In the genomic region with DNA sequence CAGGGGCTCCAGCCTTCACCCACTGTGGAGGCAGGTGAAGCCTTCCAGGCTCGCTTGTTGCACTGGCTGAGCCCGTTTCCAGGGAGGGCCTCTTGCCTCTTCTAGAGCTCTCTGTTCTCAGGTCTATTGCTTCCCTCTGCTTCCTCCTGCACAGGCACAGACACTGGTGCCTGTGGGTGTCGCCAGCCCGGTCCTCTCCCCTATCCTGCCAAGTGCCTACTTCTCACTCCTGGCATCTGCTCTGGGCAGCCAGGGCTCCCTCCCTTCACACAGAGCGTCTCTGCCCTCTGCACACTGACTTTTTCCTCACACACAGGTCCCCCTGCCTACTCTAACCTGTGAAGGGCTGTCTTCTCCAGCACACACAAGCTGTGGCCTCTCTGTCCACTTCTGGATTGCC, we compare ENCODE assay signal across 16 cellular contexts.
DNase-seq lines count a peak whose midpoint lies in the region; ATAC-seq and TF ChIP-seq lines count a peak whose summit lies in the region.
"Had no signal": no experiment of that assay in that cellular context is flagged by ENCODE, and none has a peak within 500 bp of the region (broad histone marks: within the 10 kb centered on the region; RNA-seq: fewer than 3 reads in every experiment).

No MANE protein-coding gene starts in this region.

- H3K4me3 Mint-ChIP-seq in CD8-positive, alpha-beta memory T cell, result peak overlapping the region in 3 of 7 donors; percentile 56 to 77 (median 63)
- peak overlapping the region; percentile 29 for H3K4me3 Mint-ChIP-seq in activated T-helper 17 cell treated with anti-CD3 and anti-CD28 coated beads, Interleukin-2, amount 50 U/mL, for 72 hours
- no peak overlapping the region for H3K4me3 Mint-ChIP-seq in nephron progenitor cell
- H3K4me3 Mint-ChIP-seq in activated CD4-positive, alpha-beta memory T cell treated with anti-CD3 and anti-CD28 coated beads for 36 hours, result no peak overlapping the region
- H3K4me3 Mint-ChIP-seq: activated CD4-positive, alpha-beta T cell treated with anti-CD3 and anti-CD28 coated beads, Interleukin-2, amount 10 ng/mL, durations not matched to agents 24 days and 14 days; activated T-cell treated with anti-CD3 and anti-CD28 coated beads, Interleukin-2, amount 50 U/mL, for 72 hours had no signal

- peaks cover 0 to 4% of the 10 kb centered on the region in 2 donors for H3K27me3 Mint-ChIP-seq in CD8-positive, alpha-beta memory T cell
- no peaks in the 10 kb centered on the region for H3K27me3 Mint-ChIP-seq in activated T-helper 17 cell treated with anti-CD3 and anti-CD28 coated beads, Interleukin-2, amount 50 U/mL, for 72 hours
- peaks cover 2% of the 10 kb centered on the region for H3K27me3 Mint-ChIP-seq in nephron progenitor cell (ENCODE audit: low read depth, poor library complexity)
- H3K27me3 Mint-ChIP-seq in activated CD4-positive, alpha-beta memory T cell treated with anti-CD3 and anti-CD28 coated beads for 36 hours, result peaks cover 3% of the 10 kb centered on the region

- H3K4me1 ChIP-seq in CD8-positive, alpha-beta memory T cell (ENCODE audit: insufficient read depth, low read length), result peaks cover 7% of the 10 kb centered on the region
- H3K4me1 ChIP-seq: heart left ventricle had no signal

- DNase-seq in CD8-positive, alpha-beta memory T cell, result no peak
- peak; percentile 18 for DNase-seq in LNCaP clone FGC (ENCODE audit: low read depth)
- DNase-seq in nephron progenitor cell, result no peak
- no peak for DNase-seq in activated CD4-positive, alpha-beta memory T cell treated with anti-CD3 and anti-CD28 coated beads for 36 hours
- DNase-seq in DMS153 (lab: John Stamatoyannopoulos, UW), result no peak
- DNase-seq in HCEC 1CT, result no peak
- DNase-seq: activated CD4-positive, alpha-beta T cell treated with anti-CD3 and anti-CD28 coated beads, Interleukin-2, amount 10 ng/mL, durations not matched to agents 24 days and 14 days; activated T-cell treated with anti-CD3 and anti-CD28 coated beads, Interleukin-2, amount 50 U/mL, for 72 hours; C1 segment of cervical spinal cord; NCI-H1092 treated with DMSO at 0.1 percent for 48 hours; ovary; substantia nigra had no signal

- intact Hi-C loops in activated CD4-positive, alpha-beta memory T cell treated with anti-CD3 and anti-CD28 coated beads for 36 hours (cut with micrococcal nuclease), result no loop called here

- ATAC-seq in activated T-helper 17 cell treated with anti-CD3 and anti-CD28 coated beads, Interleukin-2, amount 50 U/mL, for 72 hours (replicated peaks), result peak; percentile 32
- ATAC-seq in HG02610 (IDR thresholded peaks at IDR 0.05; ENCODE audit: unreplicated experiment), result no peak
- ATAC-seq: HCT116 had no signal

- no peak overlapping the region for H3K27ac ChIP-seq in CD8-positive, alpha-beta memory T cell (ENCODE audit: low read depth, low read length)
- H3K27ac ChIP-seq: heart left ventricle, ovary had no signal

- no peaks in the 10 kb centered on the region for H3K9me3 ChIP-seq in CD8-positive, alpha-beta memory T cell (ENCODE audit: low read length)
- H3K9me3 ChIP-seq: heart left ventricle, ovary had no signal

- peaks cover 0 to 7% (median 0%) of the 10 kb centered on the region in 3 donors for H3K36me3 Mint-ChIP-seq in CD8-positive, alpha-beta memory T cell
- H3K36me3 Mint-ChIP-seq in activated T-helper 17 cell treated with anti-CD3 and anti-CD28 coated beads, Interleukin-2, amount 50 U/mL, for 72 hours (ENCODE audit: low read depth), result no peaks in the 10 kb centered on the region
- H3K36me3 Mint-ChIP-seq in nephron progenitor cell (ENCODE audit: low read depth), result no peaks in the 10 kb centered on the region
- no peaks in the 10 kb centered on the region for H3K36me3 Mint-ChIP-seq in activated CD4-positive, alpha-beta memory T cell treated with anti-CD3 and anti-CD28 coated beads for 36 hours

- CTCF ChIA-PET in CD8-positive, alpha-beta memory T cell (lab: Charles Lee), result no interaction called here
- CTCF ChIA-PET in activated CD4-positive, alpha-beta memory T cell treated with anti-CD3 and anti-CD28 coated beads for 36 hours (lab: Charles Lee), result no interaction called here

- peak; percentile 24; the same call in 1 of the 2 replicates for TF ChIP-seq CTCF in LNCaP clone FGC (IDR thresholded peaks at IDR 0.05; ENCODE audit: control insufficient read depth, extremely low read depth, insufficient read depth)
- no peak for TF ChIP-seq CTCF in nephron progenitor cell (IDR thresholded peaks at IDR 0.05)

- H3K27me3 ChIP-seq in CD8-positive, alpha-beta memory T cell (ENCODE audit: insufficient read depth, low read length, poor library complexity, severe bottlenecking), result no peaks in the 10 kb centered on the region
- H3K27me3 ChIP-seq: ovary had no signal

- peak overlapping the region in 6 of 8 donors; percentile 6 to 83 (median 68) for H3K27ac Mint-ChIP-seq in CD8-positive, alpha-beta memory T cell
- H3K27ac Mint-ChIP-seq in activated T-helper 17 cell treated with anti-CD3 and anti-CD28 coated beads, Interleukin-2, amount 50 U/mL, for 72 hours, result peak overlapping the region; percentile 51
- H3K27ac Mint-ChIP-seq in nephron progenitor cell, result peak overlapping the region; percentile 41
- H3K27ac Mint-ChIP-seq in activated CD4-positive, alpha-beta memory T cell treated with anti-CD3 and anti-CD28 coated beads for 36 hours, result no peak overlapping the region
- H3K27ac Mint-ChIP-seq: activated CD4-positive, alpha-beta T cell treated with anti-CD3 and anti-CD28 coated beads, Interleukin-2, amount 10 ng/mL, durations not matched to agents 24 days and 14 days; activated T-cell treated with anti-CD3 and anti-CD28 coated beads, Interleukin-2, amount 50 U/mL, for 72 hours had no signal

- POLR2A ChIA-PET in CD8-positive, alpha-beta memory T cell (lab: Charles Lee), result no interaction called here
- POLR2A ChIA-PET in activated CD4-positive, alpha-beta memory T cell treated with anti-CD3 and anti-CD28 coated beads for 36 hours (lab: Charles Lee), result no interaction called here

- H3K4me3 ChIP-seq in CD8-positive, alpha-beta memory T cell (ENCODE audit: low read length), result peak overlapping the region; percentile 19
- H3K4me3 ChIP-seq in LNCaP clone FGC (ENCODE audit: low read depth, low read length), result peak overlapping the region; percentile 4; the same call in 1 of the 2 replicates
- H3K4me3 ChIP-seq: heart left ventricle, ovary had no signal

- H3K4me1 Mint-ChIP-seq in CD8-positive, alpha-beta memory T cell, result peaks cover 16 to 31% (median 25%) of the 10 kb centered on the region in 3 donors
- peaks cover 7% of the 10 kb centered on the region for H3K4me1 Mint-ChIP-seq in activated T-helper 17 cell treated with anti-CD3 and anti-CD28 coated beads, Interleukin-2, amount 50 U/mL, for 72 hours
- peaks cover 17% of the 10 kb centered on the region for H3K4me1 Mint-ChIP-seq in nephron progenitor cell
- H3K4me1 Mint-ChIP-seq in activated CD4-positive, alpha-beta memory T cell treated with anti-CD3 and anti-CD28 coated beads for 36 hours (ENCODE audit: low read depth), result peaks cover 17% of the 10 kb centered on the region

- no peaks in the 10 kb centered on the region for H3K36me3 ChIP-seq in CD8-positive, alpha-beta memory T cell (ENCODE audit: insufficient read depth, low read length)
- H3K36me3 ChIP-seq: heart left ventricle, ovary had no signal

- peaks cover 0 to 2% (median 0%) of the 10 kb centered on the region in 5 donors for H3K9me3 Mint-ChIP-seq in CD8-positive, alpha-beta memory T cell
- no peaks in the 10 kb centered on the region for H3K9me3 Mint-ChIP-seq in activated T-helper 17 cell treated with anti-CD3 and anti-CD28 coated beads, Interleukin-2, amount 50 U/mL, for 72 hours
- H3K9me3 Mint-ChIP-seq in nephron progenitor cell, result no peaks in the 10 kb centered on the region
- no peaks in the 10 kb centered on the region for H3K9me3 Mint-ChIP-seq in activated CD4-positive, alpha-beta memory T cell treated with anti-CD3 and anti-CD28 coated beads for 36 hours
- H3K9me3 Mint-ChIP-seq: activated CD4-positive, alpha-beta T cell treated with anti-CD3 and anti-CD28 coated beads, Interleukin-2, amount 10 ng/mL, durations not matched to agents 24 days and 14 days; activated T-cell treated with anti-CD3 and anti-CD28 coated beads, Interleukin-2, amount 50 U/mL, for 72 hours had no signal
